Comparison of ENCODE assay signal across 13 cellular contexts in the genomic region with DNA sequence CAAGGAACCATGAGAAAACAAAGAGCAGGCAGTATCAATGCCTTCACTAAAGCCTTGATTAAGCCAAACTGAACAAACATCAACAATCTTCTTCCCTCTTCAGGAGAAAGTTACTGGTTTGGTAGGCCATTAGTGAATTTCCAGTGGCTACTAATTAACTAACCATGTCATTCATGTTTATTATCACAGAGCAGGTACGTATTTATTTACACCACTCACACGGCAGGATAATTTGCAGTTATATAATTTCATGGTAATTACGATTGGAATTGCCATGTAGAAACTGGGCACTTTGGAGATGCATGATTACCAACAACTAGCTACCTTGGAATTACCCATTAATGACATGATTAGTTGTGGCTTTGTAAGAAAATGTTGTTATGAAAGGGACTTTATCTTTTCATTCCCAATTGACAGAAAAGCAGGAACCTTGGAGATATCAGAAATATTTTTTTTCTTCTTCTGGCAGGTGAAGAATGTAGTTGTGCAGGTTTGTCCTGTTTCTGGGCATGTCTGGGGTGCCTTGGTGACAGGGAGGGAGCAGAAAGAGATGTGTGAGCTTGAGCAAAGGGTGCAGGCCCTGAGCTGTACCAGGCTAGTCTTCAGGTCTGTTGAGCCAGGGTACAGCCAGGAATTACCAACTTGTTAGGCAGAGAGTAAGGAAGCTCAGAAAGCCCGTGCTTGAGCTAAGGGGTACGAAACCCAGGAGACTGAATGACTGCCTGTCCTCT.
DNase-seq lines count a peak whose midpoint lies in the region; ATAC-seq, FAIRE-seq and TF ChIP-seq lines count a peak whose summit lies in the region.
"Had no signal": no experiment of that assay in that cellular context is flagged by ENCODE, and none has a peak within 500 bp of the region (broad histone marks: within the 10 kb centered on the region; RNA-seq: fewer than 3 reads in every experiment).

No MANE protein-coding gene starts in this region.

- H3K9me3 ChIP-seq in heart right ventricle, result no peaks in the 10 kb centered on the region
- no peaks in the 10 kb centered on the region for H3K9me3 ChIP-seq in right cardiac atrium (ENCODE audit: control insufficient read depth, low read length)
- no peaks in the 10 kb centered on the region for H3K9me3 ChIP-seq in esophagus (ENCODE audit: control insufficient read depth in 2 of 2, insufficient read depth in 1 of 2, low read depth in 1 of 2, low read length in 1 of 2)
- H3K9me3 ChIP-seq in pancreas, result no peaks in the 10 kb centered on the region
- H3K9me3 ChIP-seq in vagina, result no peaks in the 10 kb centered on the region

- intact Hi-C loops in heart right ventricle (cut with DNase I), result loop anchor here in 9 of 10 donors (5.0 to 10.0 kb wide), 11 partner anchors 126 to 916 kb away; no protein-coding TSS in a partner anchor
- intact Hi-C loops in right cardiac atrium (cut with DNase I), result loop anchor here (5.0 to 10.0 kb wide), 3 partner anchors 134 to 331 kb away; no protein-coding TSS in a partner anchor
- intact Hi-C loops in pancreas (cut with DNase I), result loop anchor here in 1 of 3 donors (5.0 kb wide), 1 partner anchor 326 kb away; no protein-coding TSS in a partner anchor
- intact Hi-C loops in vagina (cut with DNase I), result loop anchor here (5.0 kb wide), 1 partner anchor 326 kb away; no protein-coding TSS in a partner anchor

- H3K4me3 ChIP-seq in heart right ventricle (no peak overlapping the region), right cardiac atrium (ENCODE audit: low read length) (no peak overlapping the region), esophagus (ENCODE audit: low read depth in 1 of 2, low read length in 2 of 2) (no peak overlapping the region), pancreas (no peak overlapping the region), vagina (no peak overlapping the region)
- H3K4me3 ChIP-seq: HAP-1 had no signal

- 93 to 96% methylated on average over 5 of the region's 5 CpGs for WGBS in heart right ventricle, 2 donors
- 92% methylated on average over 5 of the region's 5 CpGs for WGBS in right cardiac atrium
- WGBS in esophagus, 2 donors, result 57 to 63% methylated on average over 5 of the region's 5 CpGs
- WGBS in pancreas, 2 donors, result 20 to 26% methylated on average over 5 of the region's 5 CpGs

- H3K4me1 ChIP-seq in heart right ventricle, result peaks cover 0 to 35% (median 19%) of the 10 kb centered on the region in 9 donors
- H3K4me1 ChIP-seq in right cardiac atrium (ENCODE audit: control insufficient read depth, insufficient read depth, low read length), result peaks cover 6% of the 10 kb centered on the region
- peaks cover 0 to 4% of the 10 kb centered on the region in 2 donors for H3K4me1 ChIP-seq in esophagus (ENCODE audit: control insufficient read depth in 2 of 2, insufficient read depth in 2 of 2, low read length in 1 of 2)
- H3K4me1 ChIP-seq in pancreas, result peaks cover 13 to 53% (median 50%) of the 10 kb centered on the region in 3 donors
- H3K4me1 ChIP-seq in vagina, result peaks cover 35% of the 10 kb centered on the region
- H3K4me1 ChIP-seq: HAP-1 had no signal

- no peak for FAIRE-seq in pancreas (lab: Jason Lieb, UNC)

- ATAC-seq in heart right ventricle, result no peak
- no peak for ATAC-seq in right cardiac atrium
- ATAC-seq in pancreas, result peak; percentile 43 to 65 (median 62)
- no peak for ATAC-seq in GM18498 (IDR thresholded peaks at IDR 0.05; ENCODE audit: unreplicated experiment)

- H3K36me3 ChIP-seq in heart right ventricle (no peaks in the 10 kb centered on the region), esophagus (ENCODE audit: control insufficient read depth in 2 of 2, insufficient read depth in 2 of 2, low read length in 1 of 2) (no peaks in the 10 kb centered on the region), pancreas (no peaks in the 10 kb centered on the region), vagina (no peaks in the 10 kb centered on the region)
- H3K36me3 ChIP-seq: HAP-1 had no signal

- no peaks in the 10 kb centered on the region for H3K27me3 ChIP-seq in heart right ventricle
- no peaks in the 10 kb centered on the region for H3K27me3 ChIP-seq in right cardiac atrium (ENCODE audit: control insufficient read depth, insufficient read depth)
- H3K27me3 ChIP-seq in esophagus (ENCODE audit: control insufficient read depth in 1 of 2, insufficient read depth in 2 of 2, low read length in 2 of 2), result no peaks in the 10 kb centered on the region
- no peaks in the 10 kb centered on the region for H3K27me3 ChIP-seq in pancreas
- no peaks in the 10 kb centered on the region for H3K27me3 ChIP-seq in vagina

- no peak for TF ChIP-seq CTCF in heart right ventricle (IDR thresholded peaks at IDR 0.05)
- TF ChIP-seq CTCF in pancreas (IDR thresholded peaks at IDR 0.05), result no peak
- TF ChIP-seq CTCF in vagina (IDR thresholded peaks at IDR 0.05), result no peak

- H3K27ac ChIP-seq in heart right ventricle, result peak overlapping the region in 6 of 10 donors; percentile 46 to 68 (median 52)
- no peak overlapping the region for H3K27ac ChIP-seq in right cardiac atrium (ENCODE audit: low read length)
- peak overlapping the region; percentile 86 to 97 for H3K27ac ChIP-seq in esophagus (ENCODE audit: low read depth in 2 of 2, low read length in 1 of 2)
- H3K27ac ChIP-seq in pancreas, result peak overlapping the region; percentile 75 to 90 (median 87)
- H3K27ac ChIP-seq in vagina, result peak overlapping the region; percentile 77

- TF ChIP-seq POLR2A in vagina (IDR thresholded peaks at IDR 0.05), result no peak

- DNase-seq in heart right ventricle (no peak), right cardiac atrium (no peak), pancreas (peak in 4 of 6 donors; percentile 37 to 69 (median 60)), vagina (ENCODE audit: extremely low spot score in 2 of 2) (no peak), foreskin melanocyte (no peak)
- DNase-seq in activated naive CD4-positive, alpha-beta T cell (lab: John Stamatoyannopoulos, UW), result no peak
- DNase-seq: activated CD4-positive, CD25-positive, alpha-beta regulatory T cell; erythroblast; stimulated activated CD4-positive, alpha-beta T cell treated with anti-CD3 and anti-CD28 coated beads, Interleukin-4, amount 100 ng/mL, for 24 hours; stimulated activated naive CD4-positive, alpha-beta T cell had no signal

Comparison
In these comparisons a context has a peak if more than half of its experiments do, and no peak if none do; other contexts are left out.
1. ATAC-seq: peak in pancreas (4 of 4); none in heart right ventricle (0 of 8), right cardiac atrium (0 of 2) and GM18498 (single experiment).
2. DNase-seq: peak in pancreas (4 of 6); none in heart right ventricle (0 of 2), right cardiac atrium (0 of 3), vagina (0 of 2), activated naive CD4-positive, alpha-beta T cell (0 of 4) and foreskin melanocyte (single experiment).